ENCODE assay signal across 10 cellular contexts in genomic region chr1:12406218-12407021, GRCh38.
DNase-seq lines count a peak whose midpoint lies in the region; ATAC-seq and TF ChIP-seq lines count a peak whose summit lies in the region.
"Had no signal": no experiment of that assay in that cellular context is flagged by ENCODE, and none has a peak within 500 bp of the region (broad histone marks: within the 10 kb centered on the region; RNA-seq: fewer than 3 reads in every experiment).

No MANE protein-coding gene starts in this region.

- no peak overlapping the region for H3K4me2 ChIP-seq in SK-N-SH

- peaks cover 55% of the 10 kb centered on the region for H3K4me1 ChIP-seq in muscle layer of colon (ENCODE audit: insufficient read depth, low read length)
- peaks cover 47% of the 10 kb centered on the region for H3K4me1 ChIP-seq in vagina
- peaks cover 4 to 9% of the 10 kb centered on the region in 2 experiments; a peak in 3 of 4 replicates for H3K4me1 ChIP-seq in SK-N-SH (ENCODE audit: control insufficient read depth in 1 of 2, insufficient read depth in 2 of 2, low read depth in 1 of 2, low read length in 1 of 2)

- H3K36me3 ChIP-seq in muscle layer of colon (ENCODE audit: insufficient read depth, low read length) (peaks cover 30% of the 10 kb centered on the region), vagina (peaks cover 0 to 27% of the 10 kb centered on the region in 2 donors), SK-N-SH (replicated peaks in 1 of 2; ENCODE audit: control insufficient read depth in 1 of 2, insufficient read depth in 2 of 2, low read length in 1 of 2) (peaks cover 37 to 43% of the 10 kb centered on the region in 2 experiments)

- no peak for TF ChIP-seq CTCF in natural killer cell (IDR thresholded peaks at IDR 0.05)
- no peak for TF ChIP-seq CTCF in vagina (IDR thresholded peaks at IDR 0.05)
- no peak for TF ChIP-seq CTCF in SK-N-SH (IDR thresholded peaks at IDR 0.05)

- no peak overlapping the region for H2AFZ ChIP-seq in SK-N-SH (ENCODE audit: low read depth)

- intact Hi-C loops in natural killer cell (cut with micrococcal nuclease), result loop anchor here (1.0 kb wide), 2 partner anchors 214 to 253 kb away; no protein-coding TSS in a partner anchor
- intact Hi-C loops in vagina (cut with DNase I), result loop anchor here (5.0 kb wide), 1 partner anchor 211 kb away; the partner anchor contains the start of gene DHRS3

- H3K4me3 Mint-ChIP-seq in natural killer cell treated with Interleukin-12 subunit alpha and Interleukin-12 subunit beta and Interleukin-15 and Interleukin-18, amount 100 ng/mL, for 72 hours, result no peak overlapping the region
- no peak overlapping the region for H3K4me3 Mint-ChIP-seq in natural killer cell
- H3K4me3 Mint-ChIP-seq: B cell had no signal

- no peak for ATAC-seq in natural killer cell treated with Interleukin-12 subunit alpha and Interleukin-12 subunit beta and Interleukin-15 and Interleukin-18, amount 100 ng/mL, for 72 hours
- ATAC-seq in natural killer cell, result no peak

- POLR2A ChIA-PET in SK-N-SH (lab: Yijun Ruan, JAX), result no interaction called here

- no peaks in the 10 kb centered on the region for H3K9me2 ChIP-seq in SK-N-SH

- H3K27ac ChIP-seq in muscle layer of colon (ENCODE audit: low read depth, low read length) (peak overlapping the region; percentile 46), vagina (peak overlapping the region; percentile 65), SK-N-SH (ENCODE audit: low read depth in 2 of 2, low read length in 1 of 2) (peak overlapping the region in 1 of 2 experiments; percentile 58; a peak in 2 of 4 replicates)

- no peaks in the 10 kb centered on the region for H3K27me3 Mint-ChIP-seq in natural killer cell treated with Interleukin-12 subunit alpha and Interleukin-12 subunit beta and Interleukin-15 and Interleukin-18, amount 100 ng/mL, for 72 hours
- no peaks in the 10 kb centered on the region for H3K27me3 Mint-ChIP-seq in natural killer cell (ENCODE audit: low read depth in 2 of 2)
- H3K27me3 Mint-ChIP-seq: B cell had no signal

- TF ChIP-seq EP300 in SK-N-SH (IDR thresholded peaks at IDR 0.05; ENCODE audit: borderline replicate concordance in 1 of 2, low read depth in 1 of 2, low read length in 1 of 2), result no peak

- no peaks in the 10 kb centered on the region for H4K20me1 ChIP-seq in SK-N-SH (ENCODE audit: insufficient read depth)

- no peak for TF ChIP-seq POLR2A in vagina (IDR thresholded peaks at IDR 0.05)

- H3K4me3 ChIP-seq in muscle layer of colon (ENCODE audit: low read depth in 1 of 2, low read length in 2 of 2) (no peak overlapping the region), vagina (no peak overlapping the region), SK-N-SH (ENCODE audit: low read depth in 2 of 2, low read length in 1 of 2) (no peak overlapping the region)

- H3K36me3 Mint-ChIP-seq in natural killer cell treated with Interleukin-12 subunit alpha and Interleukin-12 subunit beta and Interleukin-15 and Interleukin-18, amount 100 ng/mL, for 72 hours, result peaks cover 29% of the 10 kb centered on the region
- H3K36me3 Mint-ChIP-seq in natural killer cell, result peaks cover 29% of the 10 kb centered on the region

- CTCF ChIA-PET in SK-N-SH (lab: Yijun Ruan, JAX), result interaction anchor here (1.6 to 1.7 kb wide), 2 partner anchors 18 to 213 kb away, joined by 5 to 6 read pairs; no protein-coding TSS in a partner anchor

- 93% methylated on average over 8 of the region's 8 CpGs for whole genome bisulfite sequencing in SK-N-SH (ENCODE audit: low lambda C conversion rate)

- no peak for DNase-seq in natural killer cell treated with Interleukin-12 subunit alpha and Interleukin-12 subunit beta and Interleukin-15 and Interleukin-18, amount 100 ng/mL, for 72 hours (ENCODE audit: low spot score)
- DNase-seq in natural killer cell (no peak), fibroblast of gingiva (ENCODE audit: low read depth) (peak; percentile 78), vagina (ENCODE audit: extremely low spot score in 2 of 2) (no peak), SK-N-SH (no peak), NCI-H526 (lab: John Stamatoyannopoulos, UW) (no peak), DMS153 treated with DMSO at 0.1 percent for 48 hours (lab: John Stamatoyannopoulos, UW; ENCODE audit: unreplicated experiment) (no peak)
- DNase-seq: NCI-H1694 treated with DMSO at 0.1 percent for 48 hours had no signal

- TF ChIP-seq RAD21 in SK-N-SH (IDR thresholded peaks at IDR 0.05; ENCODE audit: low read length), result no peak

- no peak overlapping the region for H3K9ac ChIP-seq in muscle layer of colon (ENCODE audit: low read length)
- no peak overlapping the region for H3K9ac ChIP-seq in SK-N-SH

- peaks cover 11% of the 10 kb centered on the region for H3K9me3 Mint-ChIP-seq in natural killer cell treated with Interleukin-12 subunit alpha and Interleukin-12 subunit beta and Interleukin-15 and Interleukin-18, amount 100 ng/mL, for 72 hours
- peaks cover 0 to 6% of the 10 kb centered on the region in 2 donors for H3K9me3 Mint-ChIP-seq in natural killer cell

- H3K9me3 ChIP-seq in muscle layer of colon (ENCODE audit: low read length), result no peaks in the 10 kb centered on the region
- no peaks in the 10 kb centered on the region for H3K9me3 ChIP-seq in vagina
- H3K9me3 ChIP-seq in SK-N-SH, result no peaks in the 10 kb centered on the region

- no peaks in the 10 kb centered on the region for H3F3A ChIP-seq in SK-N-SH (replicated peaks; ENCODE audit: insufficient read depth)

- H3K79me2 ChIP-seq in SK-N-SH (ENCODE audit: insufficient read depth), result no peaks in the 10 kb centered on the region

- H3K27me3 ChIP-seq in muscle layer of colon (ENCODE audit: control insufficient read depth in 1 of 2, insufficient read depth in 2 of 2, low read length in 2 of 2), result no peaks in the 10 kb centered on the region
- no peaks in the 10 kb centered on the region for H3K27me3 ChIP-seq in vagina
- H3K27me3 ChIP-seq in SK-N-SH (ENCODE audit: insufficient read depth), result no peaks in the 10 kb centered on the region

- peak overlapping the region; percentile 59 to 75 for H3K27ac Mint-ChIP-seq in natural killer cell treated with Interleukin-12 subunit alpha and Interleukin-12 subunit beta and Interleukin-15 and Interleukin-18, amount 100 ng/mL, for 72 hours
- no peak overlapping the region for H3K27ac Mint-ChIP-seq in natural killer cell
- H3K27ac Mint-ChIP-seq: B cell had no signal

- peaks cover 28 to 39% of the 10 kb centered on the region in 2 donors for H3K4me1 Mint-ChIP-seq in natural killer cell treated with Interleukin-12 subunit alpha and Interleukin-12 subunit beta and Interleukin-15 and Interleukin-18, amount 100 ng/mL, for 72 hours (ENCODE audit: low read depth in 2 of 2)
- peaks cover 13 to 16% of the 10 kb centered on the region in 2 donors for H3K4me1 Mint-ChIP-seq in natural killer cell

TF ChIP-seq in SK-N-SH, 30 proteins besides CTCF, POLR2A, EP300 and RAD21:
- TF ChIP-seq MEF2A (IDR thresholded peaks at IDR 0.05; ENCODE audit: borderline replicate concordance, low read depth) (no peak), TCF12 (IDR thresholded peaks at IDR 0.05) (no peak)
TF ChIP-seq in SK-N-SH: peak in this region for 0.

Comparison
In these comparisons a context has a peak if more than half of its experiments do, and no peak if none do; other contexts are left out.
1. H3K27ac Mint-ChIP-seq: peak in natural killer cell treated with Interleukin-12 subunit alpha and Interleukin-12 subunit beta and Interleukin-15 and Interleukin-18, amount 100 ng/mL, for 72 hours (2 of 2); none in natural killer cell (0 of 2).